ENCODE assay signal across 8 cellular contexts in genomic region chr4:73606465-73606974, GRCh38. TPM values are rescaled to one million over a fixed set of nuclear protein-coding genes. Genes with fewer than 3 reads are reported as not detected.
DNase-seq lines count a peak whose midpoint lies in the region; ATAC-seq and TF ChIP-seq lines count a peak whose summit lies in the region.

No MANE protein-coding gene starts in this region.

- no peaks in the 10 kb centered on the region for H3K9me3 ChIP-seq in osteoblast (ENCODE audit: low read depth, low read length)

- no peaks in the 10 kb centered on the region for H3K79me2 ChIP-seq in osteoblast (ENCODE audit: insufficient read depth, low read length)

- no peaks in the 10 kb centered on the region for H3K36me3 ChIP-seq in osteoblast (ENCODE audit: insufficient read depth, low read length)

- peaks cover 14% of the 10 kb centered on the region for H3K4me1 Mint-ChIP-seq in activated T-cell treated with anti-CD3 and anti-CD28 coated beads, Interleukin-2, amount 50 U/mL, for 4 hours (ENCODE audit: low read depth)

- peaks cover 5% of the 10 kb centered on the region for H3K27me3 Mint-ChIP-seq in activated T-cell treated with anti-CD3 and anti-CD28 coated beads, Interleukin-2, amount 50 U/mL, for 4 hours (ENCODE audit: low read depth)

- H3K4me1 ChIP-seq in osteoblast (ENCODE audit: insufficient read depth, low read length): peaks cover 15% of the 10 kb centered on the region

- no peaks in the 10 kb centered on the region for H4K20me1 ChIP-seq in osteoblast (ENCODE audit: insufficient read depth, low read length)

- H3K4me3 Mint-ChIP-seq in activated T-cell treated with anti-CD3 and anti-CD28 coated beads, Interleukin-2, amount 50 U/mL, for 4 hours: no peak overlapping the region

- no peak overlapping the region for H3K4me2 ChIP-seq in osteoblast (ENCODE audit: insufficient read depth, low read length)

- TF ChIP-seq CTCF in osteoblast (IDR thresholded peaks at IDR 0.05; ENCODE audit: extremely low read depth, low read depth, low read length): no peak

- no peak overlapping the region for H3K27ac ChIP-seq in osteoblast (ENCODE audit: low read depth, low read length)

- H3K36me3 Mint-ChIP-seq in activated T-cell treated with anti-CD3 and anti-CD28 coated beads, Interleukin-2, amount 50 U/mL, for 4 hours (ENCODE audit: insufficient read depth): no peaks in the 10 kb centered on the region

- H3K27me3 ChIP-seq in osteoblast (ENCODE audit: insufficient read depth, low read length): peaks cover 8% of the 10 kb centered on the region

- no peak overlapping the region for H3K4me3 ChIP-seq in osteoblast (ENCODE audit: insufficient read depth, low read length)

- H3K9me3 Mint-ChIP-seq in activated T-cell treated with anti-CD3 and anti-CD28 coated beads, Interleukin-2, amount 50 U/mL, for 4 hours: no peaks in the 10 kb centered on the region

- H2AFZ ChIP-seq in osteoblast (ENCODE audit: low read length): no peak overlapping the region

- DNase-seq in NCI-H2171 (lab: John Stamatoyannopoulos, UW) (peak; percentile 45), renal cortical epithelial cell (ENCODE audit: low read depth) (peak; percentile 41), osteoblast (ENCODE audit: insufficient read length, low spot score, missing footprints) (no peak), medulla oblongata (ENCODE audit: extremely low spot score) (no peak)
- DNase-seq in activated T-cell treated with anti-CD3 and anti-CD28 coated beads, Interleukin-2, amount 50 U/mL, for 4 hours: no peak
- no peak for DNase-seq in stimulated activated CD4-positive, alpha-beta T cell treated with anti-CD3 and anti-CD28 coated beads, Interleukin-2, amount 100 ng/mL, for 24 hours

- peak; percentile 80 for ATAC-seq in GM19324 (IDR thresholded peaks at IDR 0.05; ENCODE audit: low FRiP score, unreplicated experiment)
- ATAC-seq in HG03095 (IDR thresholded peaks at IDR 0.05; ENCODE audit: unreplicated experiment): peak; percentile 79
- ATAC-seq in activated T-cell treated with anti-CD3 and anti-CD28 coated beads, Interleukin-2, amount 50 U/mL, for 4 hours: no peak

RNA-seq across cellular contexts. Expression of gene RASSF6, which starts 13.7 kb away (rescaled TPM):
- total RNA-seq in renal cortical epithelial cell: 8.3 and 10.6 TPM in 2 replicates
- not detected in 2 replicates for total RNA-seq in osteoblast
- not detected for total RNA-seq in activated T-cell treated with anti-CD3 and anti-CD28 coated beads, Interleukin-2, amount 50 U/mL, for 4 hours

Comparison
In these comparisons a context has a peak if more than half of its experiments do, and no peak if none do; other contexts are left out.
1. ATAC-seq: peak in GM19324 (single experiment) and HG03095 (single experiment); none in activated T-cell treated with anti-CD3 and anti-CD28 coated beads, Interleukin-2, amount 50 U/mL, for 4 hours (0 of 2).
2. DNase-seq: peak in NCI-H2171 (single experiment) and renal cortical epithelial cell (single experiment); none in osteoblast (single experiment), activated T-cell treated with anti-CD3 and anti-CD28 coated beads, Interleukin-2, amount 50 U/mL, for 4 hours (single experiment), medulla oblongata (single experiment) and stimulated activated CD4-positive, alpha-beta T cell treated with anti-CD3 and anti-CD28 coated beads, Interleukin-2, amount 100 ng/mL, for 24 hours (0 of 2).